ENCODE assay signal across 19 cellular contexts in genomic region chr17:82089723-82090548, GRCh38.
"Had no signal": no experiment of that assay in that cellular context is flagged by ENCODE, and none has a peak within 500 bp of the region (broad histone marks: within the 10 kb centered on the region; RNA-seq: fewer than 3 reads in every experiment).

No MANE protein-coding gene starts in this region.

- H3K27ac ChIP-seq: adrenal gland, breast epithelium, pancreas, spleen, upper lobe of right lung had no signal

- ATAC-seq: activated T-cell treated with anti-CD3 and anti-CD28 coated beads, Interleukin-2, amount 50 U/mL, for 72 hours; naive thymus-derived CD8-positive, alpha-beta T cell; pancreas; upper lobe of right lung had no signal

- H3K9me3 ChIP-seq: adrenal gland, breast epithelium, pancreas, spleen, upper lobe of right lung had no signal

- FAIRE-seq: astrocyte, frontal cortex, pancreas had no signal

- H3K4me1 ChIP-seq: adrenal gland, breast epithelium, pancreas, upper lobe of right lung had no signal

- H3K4me1 Mint-ChIP-seq: activated naive CD4-positive, alpha-beta T cell treated with anti-CD3 and anti-CD28 coated beads, Interleukin-2, amount 50 U/mL, for 24 hours had no signal

- DNase-seq: activated CD4-positive, alpha-beta T cell treated with anti-CD3 and anti-CD28 coated beads, Interleukin-2, amount 50 U/mL, for 1 hour; activated CD8-positive, alpha-beta memory T cell treated with anti-CD3 and anti-CD28 coated beads, Interleukin-2, amount 50 U/mL, for 4 hours; activated effector memory CD4-positive, alpha-beta T cell treated with anti-CD3 and anti-CD28 coated beads, Interleukin-2, amount 50 U/mL, for 16 hours; activated T-cell treated with anti-CD3 and anti-CD28 coated beads, Interleukin-2, amount 50 U/mL, for 72 hours; adrenal gland; cerebellar nuclear complex; cortex of kidney; effector CD4-positive, alpha-beta T cell; spleen; stimulated activated CD4-positive, alpha-beta T cell treated with anti-CD3 and anti-CD28 coated beads, Interleukin-1b, Interleukin-23, amount 100 ng/mL, for 48 hours; stimulated activated CD8-positive, alpha-beta memory T cell treated with anti-CD3 and anti-CD28 coated beads, Interleukin-4, amount 100 ng/mL, for 48 hours; stimulated activated naive CD4-positive, alpha-beta T cell; upper lobe of right lung had no signal

- H3K27ac Mint-ChIP-seq: activated naive CD4-positive, alpha-beta T cell treated with anti-CD3 and anti-CD28 coated beads, Interleukin-2, amount 50 U/mL, for 24 hours; activated T-cell treated with anti-CD3 and anti-CD28 coated beads, Interleukin-2, amount 50 U/mL, for 72 hours had no signal

- H3K27me3 Mint-ChIP-seq: activated naive CD4-positive, alpha-beta T cell treated with anti-CD3 and anti-CD28 coated beads, Interleukin-2, amount 50 U/mL, for 24 hours; naive thymus-derived CD8-positive, alpha-beta T cell had no signal

- H3K9me3 Mint-ChIP-seq: activated naive CD4-positive, alpha-beta T cell treated with anti-CD3 and anti-CD28 coated beads, Interleukin-2, amount 50 U/mL, for 24 hours; activated T-cell treated with anti-CD3 and anti-CD28 coated beads, Interleukin-2, amount 50 U/mL, for 72 hours; naive thymus-derived CD8-positive, alpha-beta T cell had no signal

- H3K27me3 ChIP-seq: adrenal gland, breast epithelium, pancreas, spleen, upper lobe of right lung had no signal

- H3K4me3 ChIP-seq: adrenal gland, breast epithelium, pancreas, spleen, upper lobe of right lung had no signal

- H3K4me3 Mint-ChIP-seq: activated naive CD4-positive, alpha-beta T cell treated with anti-CD3 and anti-CD28 coated beads, Interleukin-2, amount 50 U/mL, for 24 hours; activated T-cell treated with anti-CD3 and anti-CD28 coated beads, Interleukin-2, amount 50 U/mL, for 72 hours; naive thymus-derived CD8-positive, alpha-beta T cell had no signal
